ENCODE assay signal across 8 cellular contexts in genomic region chr3:128051459-128051836, GRCh38. TPM values are rescaled to one million over a fixed set of nuclear protein-coding genes. Genes with fewer than 3 reads are reported as not detected.
A peak's percentile ranks its signal among the peaks of the same experiment; 100 is the strongest.
DNase-seq lines count a peak whose midpoint lies in the region; ATAC-seq and TF ChIP-seq lines count a peak whose summit lies in the region.

No MANE protein-coding gene starts in this region.

- no peak for TF ChIP-seq CTCF in esophagus squamous epithelium (IDR thresholded peaks at IDR 0.05)
- no peak for TF ChIP-seq CTCF in ovary (IDR thresholded peaks at IDR 0.05)
- TF ChIP-seq CTCF in GM13977 (IDR thresholded peaks at IDR 0.05; ENCODE audit: extremely low read depth, insufficient read depth, missing control alignments): no peak

- peak overlapping the region; percentile 35 for H3K27ac ChIP-seq in SJCRH30
- H3K27ac ChIP-seq in esophagus squamous epithelium: peak overlapping the region; percentile 87 to 98 (median 96)
- H3K27ac ChIP-seq in ovary: peak overlapping the region in 1 of 2 donors; percentile 83

- DNase-seq in NCI-H82 (lab: John Stamatoyannopoulos, UW) (peak; percentile 64), NCI-H82 treated with DMSO at 0.1 percent for 48 hours (lab: John Stamatoyannopoulos, UW; ENCODE audit: unreplicated experiment) (no peak), SJCRH30 (no peak), esophagus squamous epithelium (lab: John Stamatoyannopoulos, UW) (no peak), ovary (no peak), GM13977 (ENCODE audit: low spot score) (no peak)
- DNase-seq in stimulated activated naive CD4-positive, alpha-beta T cell (lab: John Stamatoyannopoulos, UW): no peak

- intact Hi-C loops in esophagus squamous epithelium (cut with DNase I): no loop called here
- intact Hi-C loops in ovary (cut with DNase I): loop anchor here in 1 of 4 donors (1.0 kb wide), 1 partner anchor 23 kb away; no protein-coding TSS in a partner anchor

- no peak for TF ChIP-seq POLR2A in esophagus squamous epithelium (IDR thresholded peaks at IDR 0.05)
- no peak for TF ChIP-seq POLR2A in ovary (IDR thresholded peaks at IDR 0.05)
- no peak for TF ChIP-seq POLR2A in GM18505 (IDR thresholded peaks at IDR 0.05; ENCODE audit: borderline replicate concordance, extremely low read depth, insufficient read depth, insufficient read length)

- H3K4me3 ChIP-seq in SJCRH30: peak overlapping the region; percentile 93
- H3K4me3 ChIP-seq in esophagus squamous epithelium: peak overlapping the region; percentile 93 to 98 (median 96)
- H3K4me3 ChIP-seq in ovary: peak overlapping the region; percentile 98

- in situ Hi-C loops in GM13977 (cut with MboI; ENCODE audit: low pct_unique_long_range_greater_than_20kb, low sequenced_read_pairs, unreplicated experiment): no loop called here

- ATAC-seq in GM18505 (IDR thresholded peaks at IDR 0.05; ENCODE audit: unreplicated experiment): no peak

- H3K9me3 ChIP-seq in SJCRH30 (replicated peaks): no peaks in the 10 kb centered on the region
- H3K9me3 ChIP-seq in esophagus squamous epithelium: no peaks in the 10 kb centered on the region
- no peaks in the 10 kb centered on the region for H3K9me3 ChIP-seq in ovary

- TF ChIP-seq EP300 in ovary (IDR thresholded peaks at IDR 0.05): no peak

- WGBS in esophagus squamous epithelium, 2 donors: 13 to 14% methylated on average over 9 to 10 of the region's 10 CpGs
- WGBS in ovary, 3 donors: 8 to 9% (median 9%) methylated on average over 10 of the region's 10 CpGs

- no peaks in the 10 kb centered on the region; the same call in 1 of the 2 replicates for H3K27me3 ChIP-seq in SJCRH30
- no peaks in the 10 kb centered on the region for H3K27me3 ChIP-seq in esophagus squamous epithelium
- H3K27me3 ChIP-seq in ovary: no peaks in the 10 kb centered on the region

- H3K36me3 ChIP-seq in SJCRH30: peaks cover 31% of the 10 kb centered on the region
- peaks cover 0 to 24% (median 2%) of the 10 kb centered on the region in 3 donors for H3K36me3 ChIP-seq in esophagus squamous epithelium
- H3K36me3 ChIP-seq in ovary: no peaks in the 10 kb centered on the region

- H3K4me1 ChIP-seq in SJCRH30: peaks cover 5% of the 10 kb centered on the region; the same call in 1 of the 2 replicates
- H3K4me1 ChIP-seq in esophagus squamous epithelium: peaks cover 25 to 42% (median 27%) of the 10 kb centered on the region in 3 donors
- H3K4me1 ChIP-seq in ovary (ENCODE audit: insufficient read depth): peaks cover 11% of the 10 kb centered on the region

RNA-seq across cellular contexts. Expression of gene SEC61A1, which starts 0.8 kb away (rescaled TPM):
- total RNA-seq in SJCRH30 (2014; rRNA removed; shearing (Covaris generic)): 148 TPM in 2 replicates
- 100 to 1,000 TPM in 3 of 4 donors, 10 to 100 TPM in 1; 99.9 to 183 (median 124) TPM for total RNA-seq in esophagus squamous epithelium
- 100 to 1,000 TPM in 6 of 7 donors, 10 to 100 TPM in 1; 52.3 to 165 (median 121) TPM for total RNA-seq in ovary
- 100 to 1,000 TPM in 1 of 2 donors, 10 to 100 TPM in 1; 72.0 to 217 TPM for polyA plus RNA-seq in ovary
